Comparison of ENCODE assay signal across 8 cellular contexts in genomic region chr6:26596579-26597388, GRCh38. TPM values are rescaled to one million over a fixed set of nuclear protein-coding genes. Genes with fewer than 3 reads are reported as not detected.
DNase-seq lines count a peak whose midpoint lies in the region; ATAC-seq and TF ChIP-seq lines count a peak whose summit lies in the region.

Gene ABT1 (plus strand): TSS chr6:26596953. CDS start chr6:26596983, 30 bp downstream.

- no peaks in the 10 kb centered on the region for H3K9me3 ChIP-seq in mononuclear cell (ENCODE audit: low read depth, low read length)

- DNase-seq in DMS114 treated with DMSO at 0.1 percent for 48 hours (lab: John Stamatoyannopoulos, UW; ENCODE audit: unreplicated experiment) (peak; percentile 99), OCI-M2 (lab: John Stamatoyannopoulos, UW; ENCODE audit: unreplicated experiment) (peak; percentile 76), activated T-cell treated with anti-CD3 and anti-CD28 coated beads for 4 hours (peak; percentile 98), epithelial cell of prostate (ENCODE audit: low read depth, low spot score) (peak; percentile 93)
- peak; percentile 94 for DNase-seq in stimulated activated CD8-positive, alpha-beta memory T cell treated with anti-CD3 and anti-CD28 coated beads, Interleukin-4, amount 100 ng/mL, for 1 hour (ENCODE audit: low read depth in 2 of 2, low spot score in 1 of 2)

- no peak; the same call in 1 of the 2 replicates for TF ChIP-seq EP300 in Ishikawa (IDR thresholded peaks at IDR 0.05; ENCODE audit: borderline replicate concordance)

- ATAC-seq in GM21576 (IDR thresholded peaks at IDR 0.05; ENCODE audit: unreplicated experiment), result peak; percentile 75

- no peak for TF ChIP-seq RAD21 in Ishikawa (IDR thresholded peaks at IDR 0.05; ENCODE audit: low read depth)

- H3K27me3 ChIP-seq in mononuclear cell (ENCODE audit: insufficient read depth, low read length), result peaks cover 38% of the 10 kb centered on the region

- peaks cover 29% of the 10 kb centered on the region for H3K4me1 ChIP-seq in mononuclear cell (ENCODE audit: insufficient read depth, low read length)

- peak within 1 kb of the TSS; percentile 74 for H3K4me3 ChIP-seq in mononuclear cell (ENCODE audit: low read length)

- peak within 1 kb of the TSS; percentile 74 for H3K27ac ChIP-seq in epithelial cell of prostate

TF ChIP-seq in Ishikawa, 13 proteins besides CTCF, POLR2A, EP300 and RAD21:
- TF ChIP-seq TCF12 (IDR thresholded peaks at IDR 0.05; ENCODE audit: low read depth) (peak; percentile 75), YY1 (IDR thresholded peaks at IDR 0.05; ENCODE audit: low read depth) (peak; percentile 94), EGR1 (IDR thresholded peaks at IDR 0.05) (0 out of 2 replicates have a peak, but pooled peaks have one; percentile 43), CEBPB (IDR thresholded peaks at IDR 0.05) (peak; percentile 97), MAX (IDR thresholded peaks at IDR 0.05) (peak; percentile 88), ZBTB7A (IDR thresholded peaks at IDR 0.05; ENCODE audit: low read depth) (no peak), CREB1 (IDR thresholded peaks at IDR 0.05; ENCODE audit: low read depth) (peak; percentile 98), TEAD4 (IDR thresholded peaks at IDR 0.05) (no peak), USF1 (IDR thresholded peaks at IDR 0.05) (no peak; the same call in 1 of the 2 replicates), NFIC (IDR thresholded peaks at IDR 0.05) (peak; percentile 34; the same call in 1 of the 2 replicates), TAF1 (IDR thresholded peaks at IDR 0.05; ENCODE audit: low read depth) (peak; percentile 90), FOXM1 (IDR thresholded peaks at IDR 0.05; ENCODE audit: borderline replicate concordance, low read depth) (no peak), REST (IDR thresholded peaks at IDR 0.05; ENCODE audit: low read depth) (no peak)

RNA-seq across cellular contexts. Expression of gene ABT1, which starts in this region (rescaled TPM):
- 36.9 TPM for total RNA-seq in mononuclear cell

Comparison
In these comparisons a context has a peak if more than half of its experiments do, and no peak if none do; other contexts are left out.
1. Peak in every context shown above with its lines: DNase-seq, ATAC-seq, H3K4me3 ChIP-seq and H3K27ac ChIP-seq.